ENCODE assay signal across 1 cellular context in genomic region chr9:88754452-88754851, GRCh38.
TF ChIP-seq lines count a peak whose summit lies in the region.

No MANE protein-coding gene starts in this region.

TF ChIP-seq in IMR-90, 13 proteins besides CTCF, POLR2A, EP300 and RAD21:
- TF ChIP-seq USF2 (IDR thresholded peaks at IDR 0.05; ENCODE audit: low read depth, low read length) = no peak
- no peak for TF ChIP-seq MAFK (IDR thresholded peaks at IDR 0.05; ENCODE audit: low read depth, low read length)
- TF ChIP-seq MAZ (IDR thresholded peaks at IDR 0.05; ENCODE audit: borderline replicate concordance, low read depth, low read length) = no peak
- no peak for TF ChIP-seq FOS (IDR thresholded peaks at IDR 0.05; ENCODE audit: low read depth, low read length)
